ENCODE assay signal across 18 cellular contexts in the genomic region with DNA sequence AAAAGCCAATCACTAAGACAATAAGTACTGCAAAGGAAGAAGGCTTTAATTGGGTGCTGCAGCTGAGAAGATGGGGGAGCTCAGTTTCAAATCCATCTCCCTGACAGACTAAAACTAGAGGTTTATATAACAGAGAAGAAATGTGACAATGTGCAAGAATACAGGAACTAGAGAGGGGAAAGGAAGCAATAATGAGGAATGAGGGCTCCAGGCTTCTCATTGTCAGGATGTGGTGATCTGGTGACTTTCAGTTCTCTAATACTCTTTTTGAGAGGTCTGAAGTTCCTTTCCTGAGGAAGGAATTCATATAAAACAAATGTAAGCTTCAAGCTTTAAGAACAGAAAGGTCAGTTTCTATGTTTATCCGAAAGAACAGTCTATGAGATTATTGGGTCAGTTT.
DNase-seq lines count a peak whose midpoint lies in the region; ATAC-seq, FAIRE-seq and TF ChIP-seq lines count a peak whose summit lies in the region.
"Had no signal": no experiment of that assay in that cellular context is flagged by ENCODE, and none has a peak within 500 bp of the region (broad histone marks: within the 10 kb centered on the region; RNA-seq: fewer than 3 reads in every experiment).

No MANE protein-coding gene starts in this region.

- no peak for TF ChIP-seq CTCF in NB4 (IDR thresholded peaks at IDR 0.05; ENCODE audit: low read depth, low read length)

- peak; percentile 43 for FAIRE-seq in endometrium (lab: Jason Lieb, UNC)
- FAIRE-seq: D721Med had no signal

- ATAC-seq in HG03025 (IDR thresholded peaks at IDR 0.05; ENCODE audit: low FRiP score, unreplicated experiment): no peak
- ATAC-seq in HG03442 (IDR thresholded peaks at IDR 0.05; ENCODE audit: unreplicated experiment): no peak
- ATAC-seq: SK-N-SH treated with all-trans-retinoic acid at 6 μM for 48 hours had no signal

- no peak for TF ChIP-seq POLR2A in NB4 (IDR thresholded peaks at IDR 0.05; ENCODE audit: extremely low read depth, insufficient read length)

- no peak overlapping the region for H3K4me3 ChIP-seq in NB4 (ENCODE audit: low read depth, low read length)
- H3K4me3 ChIP-seq: MG63 had no signal

- peak; percentile 84 for DNase-seq in CD1c-positive myeloid dendritic cell (ENCODE audit: extremely low spot score)
- DNase-seq in NB4 (ENCODE audit: low read depth): peak; percentile 14
- DNase-seq in pons (ENCODE audit: low spot score): peak; percentile 9
- no peak for DNase-seq in NCI-H1105 (lab: John Stamatoyannopoulos, UW)
- no peak for DNase-seq in NCI-H2196 (lab: John Stamatoyannopoulos, UW; ENCODE audit: unreplicated experiment)
- DNase-seq: EL, MG63, NCI-H1417, NCI-H1694 treated with DMSO at 0.1 percent for 48 hours, NCI-H2081 treated with DMSO at 0.1 percent for 48 hours, NCI-H2171 treated with DMSO at 0.1 percent for 48 hours, NCI-H446, NCI-H526 had no signal

Comparison
In these comparisons a context has a peak if more than half of its experiments do, and no peak if none do; other contexts are left out.
1. DNase-seq: peak in CD1c-positive myeloid dendritic cell (single experiment), NB4 (single experiment) and pons (single experiment); none in NCI-H1105 (single experiment) and NCI-H2196 (single experiment).